In genomic region chr14:60724080-60724618, GRCh38 we compare ENCODE assay signal across 8 cellular contexts. TPM values are rescaled to one million over a fixed set of nuclear protein-coding genes. Genes with fewer than 3 reads are reported as not detected.
A peak's percentile ranks its signal among the peaks of the same experiment; 100 is the strongest.
DNase-seq lines count a peak whose midpoint lies in the region; FAIRE-seq and TF ChIP-seq lines count a peak whose summit lies in the region.

Gene SIX4, minus strand, starts transcription at chr14:60724351. Its CDS starts 277 bp downstream, at chr14:60724074.

- no peak for TF ChIP-seq CTCF in bronchial epithelial cell (IDR thresholded peaks at IDR 0.05; ENCODE audit: insufficient read depth, low read length, severe bottlenecking)

- H3K4me3 ChIP-seq in MG63 (peak within 1 kb of the TSS; percentile 61), bronchial epithelial cell (ENCODE audit: low read depth, low read length) (peak within 1 kb of the TSS; percentile 74), skeletal muscle tissue (ENCODE audit: low read length in 3 of 3) (peak within 1 kb of the TSS; percentile 90 to 95 (median 93))

- peak; percentile 93 for DNase-seq in DMS79 (lab: John Stamatoyannopoulos, UW)
- peak; percentile 80 for DNase-seq in H4 (ENCODE audit: low spot score)
- peak; percentile 73 for DNase-seq in MG63
- DNase-seq in SK-MEL-5 (ENCODE audit: low read depth, low spot score), result peak; percentile 76
- peak; percentile 87 for DNase-seq in bronchial epithelial cell (ENCODE audit: low read depth)
- DNase-seq in iPS-NIHi7 (ENCODE audit: extremely low spot score), result peak; percentile 88
- no peak for DNase-seq in NOMO-1 treated with DMSO at 0.1 percent for 48 hours (lab: John Stamatoyannopoulos, UW; ENCODE audit: unreplicated experiment)

- H3K9me3 ChIP-seq in MG63 (no peaks in the 10 kb centered on the region), skeletal muscle tissue (ENCODE audit: control insufficient read depth in 3 of 3, low read length in 3 of 3) (no peaks in the 10 kb centered on the region)

- H3K4me1 ChIP-seq in skeletal muscle tissue (ENCODE audit: control insufficient read depth in 3 of 3, insufficient read depth in 3 of 3, low read length in 3 of 3), result peaks cover 21 to 34% (median 24%) of the 10 kb centered on the region in 3 donors

- H3K27ac ChIP-seq in skeletal muscle tissue (ENCODE audit: low read depth, low read length), result peak within 1 kb of the TSS; percentile 93

- H3K27me3 ChIP-seq in MG63 (no peaks in the 10 kb centered on the region), bronchial epithelial cell (ENCODE audit: control insufficient read depth, insufficient read depth, low read length) (no peaks in the 10 kb centered on the region), skeletal muscle tissue (ENCODE audit: control insufficient read depth in 3 of 3, insufficient read depth in 3 of 3, low read length in 3 of 3) (no peaks in the 10 kb centered on the region)

- H3K9ac ChIP-seq in skeletal muscle tissue (ENCODE audit: low read depth in 1 of 3, low read length in 3 of 3), result peak within 1 kb of the TSS; percentile 91 to 94 (median 92)

- in situ Hi-C loops in SK-MEL-5 (cut with HindIII; ENCODE audit: low pct_unique_long_range_greater_than_20kb, low sequenced_read_pairs), result no loop called here

- FAIRE-seq in bronchial epithelial cell (lab: Jason Lieb, UNC), result no peak

- no peaks in the 10 kb centered on the region for H3K36me3 ChIP-seq in MG63
- H3K36me3 ChIP-seq in bronchial epithelial cell (ENCODE audit: control insufficient read depth, insufficient read depth, low read length), result peaks cover 4% of the 10 kb centered on the region
- H3K36me3 ChIP-seq in skeletal muscle tissue (ENCODE audit: control insufficient read depth in 3 of 3, insufficient read depth in 3 of 3, low read length in 3 of 3), result peaks cover 4 to 11% (median 5%) of the 10 kb centered on the region in 3 donors

RNA-seq across cellular contexts. Expression of gene SIX4, which starts in this region (rescaled TPM):
- 8.3 and 12.6 TPM in 2 replicates for total RNA-seq in H4 (2014; rRNA removed; shearing (Covaris generic))
- total RNA-seq in MG63 (2014; rRNA removed; shearing (Covaris generic); ENCODE audit: low replicate concordance), result 2.0 and 3.1 TPM in 2 replicates
- total RNA-seq in SK-MEL-5 (2014; rRNA removed; shearing (Covaris generic)), result 3.9 and 4.7 TPM in 2 replicates
- 5.3 and 8.1 TPM in 2 replicates for polyA plus RNA-seq in SK-MEL-5 (2015; cell fraction: cytosol; rRNA removed)
- polyA plus RNA-seq in SK-MEL-5 (2015; cell fraction: nucleus; rRNA removed), result 6.8 and 10.7 TPM in 2 replicates
- total RNA-seq in bronchial epithelial cell (4.7 and 5.8 TPM in 2 replicates), skeletal muscle tissue (11.0 TPM)
